In genomic region chr3:14242490-14243311, GRCh38 we compare ENCODE assay signal across 1 cellular context.
TF ChIP-seq lines count a peak whose summit lies in the region.

No MANE protein-coding gene starts in this region.

TF ChIP-seq in H1, 55 proteins besides CTCF, POLR2A, EP300 and RAD21:
- TF ChIP-seq SIX5 (IDR thresholded peaks at IDR 0.05; ENCODE audit: low read depth, low read length) (no peak), TBP (IDR thresholded peaks at IDR 0.05; ENCODE audit: low read depth, low read length) (no peak), POLR2AphosphoS5 (IDR thresholded peaks at IDR 0.05; ENCODE audit: low read depth, low read length) (no peak), YY1 (IDR thresholded peaks at IDR 0.05; ENCODE audit: low read depth, low read length) (no peak), CEBPB (IDR thresholded peaks at IDR 0.05; ENCODE audit: low read depth, low read length) (no peak), ASH2L (IDR thresholded peaks at IDR 0.05; ENCODE audit: low read length) (no peak), NANOG (IDR thresholded peaks at IDR 0.05; ENCODE audit: insufficient read depth, low read depth, low read length, poor library complexity, severe bottlenecking) (no peak), JUN (IDR thresholded peaks at IDR 0.05; ENCODE audit: low read depth, low read length) (no peak), SIN3A (conservative IDR thresholded peaks at IDR 0.05 in 1 of 2, IDR thresholded peaks at IDR 0.05 in 1 of 2; ENCODE audit: low read depth in 1 of 2, low read length in 2 of 2) (no peak), USF2 (IDR thresholded peaks at IDR 0.05; ENCODE audit: low read length) (no peak), CHD1 (IDR thresholded peaks at IDR 0.05; ENCODE audit: low read depth, low read length) (no peak), GABPA (IDR thresholded peaks at IDR 0.05; ENCODE audit: borderline replicate concordance, insufficient read depth, low read length) (no peak), HDAC2 (IDR thresholded peaks at IDR 0.05; ENCODE audit: borderline replicate concordance in 1 of 2, low read depth in 2 of 2, low read length in 2 of 2) (no peak)
